ENCODE assay signal across 23 cellular contexts in genomic region chr9:100573655-100574260, GRCh38. TPM values are rescaled to one million over a fixed set of nuclear protein-coding genes. Genes with fewer than 3 reads are reported as not detected.
"Had no signal": no experiment of that assay in that cellular context is flagged by ENCODE, and none has a peak within 500 bp of the region (broad histone marks: within the 10 kb centered on the region; RNA-seq: fewer than 3 reads in every experiment).

No MANE protein-coding gene starts in this region.

- H3K27me3 Mint-ChIP-seq: activated CD4-positive, alpha-beta T cell treated with anti-CD3 and anti-CD28 coated beads, Interleukin-2, amount 10 ng/mL, durations not matched to agents 7 days and 5 days; activated naive CD4-positive, alpha-beta T cell treated with anti-CD3 and anti-CD28 coated beads, Interleukin-2, amount 10 ng/mL, durations not matched to agents 7 days and 5 days; naive thymus-derived CD8-positive, alpha-beta T cell; stimulated activated memory B cell treated with anti-CD40 and anti-IgM and Interleukin-4, amounts not matched to agents 10 μg/mL and 1 μg/mL and 100 μg/mL, for 72 hours had no signal

- H3K79me2 ChIP-seq: hepatocyte had no signal

- H3K4me1 ChIP-seq: ascending aorta, pancreas, spleen, testis, upper lobe of left lung had no signal

- H3K36me3 Mint-ChIP-seq: activated naive CD4-positive, alpha-beta T cell treated with anti-CD3 and anti-CD28 coated beads, Interleukin-2, amount 10 ng/mL, durations not matched to agents 7 days and 5 days had no signal

- H3K9me3 Mint-ChIP-seq: activated CD4-positive, alpha-beta T cell treated with anti-CD3 and anti-CD28 coated beads, Interleukin-2, amount 10 ng/mL, durations not matched to agents 7 days and 5 days; activated naive CD4-positive, alpha-beta T cell treated with anti-CD3 and anti-CD28 coated beads, Interleukin-2, amount 10 ng/mL, durations not matched to agents 7 days and 5 days; T-helper 1 cell treated with Interleukin-12 subunit alpha and Interleukin-12 subunit beta and Interleukin-4 antibody, amounts not matched to agents 30 μg/mL and 1 μg/mL, for 36 hours had no signal

- H3K9me3 ChIP-seq: ascending aorta, pancreas, testis, upper lobe of left lung had no signal

- DNase-seq: activated CD4-positive, alpha-beta T cell treated with anti-CD3 and anti-CD28 coated beads, Interleukin-2, amount 10 ng/mL, durations not matched to agents 7 days and 5 days; activated CD8-positive, alpha-beta memory T cell treated with anti-CD3 and anti-CD28 coated beads, Interleukin-2, amount 50 U/mL, for 4 hours; activated CD8-positive, alpha-beta T cell treated with anti-CD3 and anti-CD28 coated beads, Interleukin-2, amount 10 ng/mL, durations not matched to agents 7 days and 5 days; activated effector memory CD4-positive, alpha-beta T cell treated with Interleukin-2 at 50 U/mL for 16 hours; activated naive CD4-positive, alpha-beta T cell treated with anti-CD3 and anti-CD28 coated beads, Interleukin-2, amount 10 ng/mL, durations not matched to agents 7 days and 5 days; activated T-cell treated with anti-CD3 and anti-CD28 coated beads, Interleukin-2, amount 50 U/mL, for 4 hours; dorsolateral prefrontal cortex; foreskin fibroblast; left cardiac atrium; mesendoderm; naive thymus-derived CD8-positive, alpha-beta T cell; pancreas; spleen; stimulated activated CD4-positive, alpha-beta T cell treated with anti-CD3 and anti-CD28 coated beads, Interleukin-4, amount 100 ng/mL, for 4 hours; testis; upper lobe of left lung had no signal

- H3K27me3 ChIP-seq: ascending aorta, cardiac muscle cell, dorsolateral prefrontal cortex, hepatocyte, pancreas, spleen, testis, upper lobe of left lung had no signal

- H3K4me2 ChIP-seq: hepatocyte had no signal

- H3K36me3 ChIP-seq: ascending aorta, cardiac muscle cell, pancreas, spleen, upper lobe of left lung had no signal

- H3K27ac ChIP-seq: ascending aorta, cardiac muscle cell, hepatocyte, pancreas, spleen, testis, upper lobe of left lung had no signal

- H2AFZ ChIP-seq: hepatocyte had no signal

- H3K4me3 ChIP-seq: ascending aorta, cardiac muscle cell, dorsolateral prefrontal cortex, hepatocyte, pancreas, spleen, testis, upper lobe of left lung had no signal

- FAIRE-seq: colon, pancreas had no signal

- ATAC-seq: activated CD8-positive, alpha-beta T cell treated with anti-CD3 and anti-CD28 coated beads, Interleukin-2, amount 10 ng/mL, durations not matched to agents 7 days and 5 days; activated T-cell treated with anti-CD3 and anti-CD28 coated beads, Interleukin-2, amount 50 U/mL, for 4 hours; left cardiac atrium; naive thymus-derived CD8-positive, alpha-beta T cell; pancreas; sciatic nerve; stimulated activated memory B cell treated with anti-CD40 and anti-IgM and Interleukin-4, amounts not matched to agents 10 μg/mL and 1 μg/mL and 100 μg/mL, for 72 hours had no signal

- H3K4me1 Mint-ChIP-seq: activated CD4-positive, alpha-beta T cell treated with anti-CD3 and anti-CD28 coated beads, Interleukin-2, amount 10 ng/mL, durations not matched to agents 7 days and 5 days; activated naive CD4-positive, alpha-beta T cell treated with anti-CD3 and anti-CD28 coated beads, Interleukin-2, amount 10 ng/mL, durations not matched to agents 7 days and 5 days; naive thymus-derived CD8-positive, alpha-beta T cell; stimulated activated memory B cell treated with anti-CD40 and anti-IgM and Interleukin-4, amounts not matched to agents 10 μg/mL and 1 μg/mL and 100 μg/mL, for 72 hours had no signal

- H3K4me3 Mint-ChIP-seq: activated CD4-positive, alpha-beta T cell treated with anti-CD3 and anti-CD28 coated beads, Interleukin-2, amount 10 ng/mL, durations not matched to agents 7 days and 5 days; activated CD8-positive, alpha-beta T cell treated with anti-CD3 and anti-CD28 coated beads, Interleukin-2, amount 10 ng/mL, durations not matched to agents 7 days and 5 days; activated naive CD4-positive, alpha-beta T cell treated with anti-CD3 and anti-CD28 coated beads, Interleukin-2, amount 10 ng/mL, durations not matched to agents 7 days and 5 days; activated T-cell treated with anti-CD3 and anti-CD28 coated beads, Interleukin-2, amount 50 U/mL, for 4 hours; naive thymus-derived CD8-positive, alpha-beta T cell; stimulated activated memory B cell treated with anti-CD40 and anti-IgM and Interleukin-4, amounts not matched to agents 10 μg/mL and 1 μg/mL and 100 μg/mL, for 72 hours; T-helper 1 cell treated with Interleukin-12 subunit alpha and Interleukin-12 subunit beta and Interleukin-4 antibody, amounts not matched to agents 30 μg/mL and 1 μg/mL, for 36 hours had no signal

- H3K27ac Mint-ChIP-seq: activated CD4-positive, alpha-beta T cell treated with anti-CD3 and anti-CD28 coated beads, Interleukin-2, amount 10 ng/mL, durations not matched to agents 7 days and 5 days; activated CD8-positive, alpha-beta T cell treated with anti-CD3 and anti-CD28 coated beads, Interleukin-2, amount 10 ng/mL, durations not matched to agents 7 days and 5 days; activated naive CD4-positive, alpha-beta T cell treated with anti-CD3 and anti-CD28 coated beads, Interleukin-2, amount 10 ng/mL, durations not matched to agents 7 days and 5 days; naive thymus-derived CD8-positive, alpha-beta T cell; stimulated activated memory B cell treated with anti-CD40 and anti-IgM and Interleukin-4, amounts not matched to agents 10 μg/mL and 1 μg/mL and 100 μg/mL, for 72 hours; T-helper 1 cell treated with Interleukin-12 subunit alpha and Interleukin-12 subunit beta and Interleukin-4 antibody, amounts not matched to agents 30 μg/mL and 1 μg/mL, for 36 hours had no signal

RNA-seq across cellular contexts. Expression of gene CAVIN4, which starts 4.1 kb away (rescaled TPM):
- total RNA-seq: ascending aorta had no signal
- polyA plus RNA-seq: naive thymus-derived CD8-positive, alpha-beta T cell had no signal
